Comparison of ENCODE assay signal across 8 cellular contexts in the genomic region with DNA sequence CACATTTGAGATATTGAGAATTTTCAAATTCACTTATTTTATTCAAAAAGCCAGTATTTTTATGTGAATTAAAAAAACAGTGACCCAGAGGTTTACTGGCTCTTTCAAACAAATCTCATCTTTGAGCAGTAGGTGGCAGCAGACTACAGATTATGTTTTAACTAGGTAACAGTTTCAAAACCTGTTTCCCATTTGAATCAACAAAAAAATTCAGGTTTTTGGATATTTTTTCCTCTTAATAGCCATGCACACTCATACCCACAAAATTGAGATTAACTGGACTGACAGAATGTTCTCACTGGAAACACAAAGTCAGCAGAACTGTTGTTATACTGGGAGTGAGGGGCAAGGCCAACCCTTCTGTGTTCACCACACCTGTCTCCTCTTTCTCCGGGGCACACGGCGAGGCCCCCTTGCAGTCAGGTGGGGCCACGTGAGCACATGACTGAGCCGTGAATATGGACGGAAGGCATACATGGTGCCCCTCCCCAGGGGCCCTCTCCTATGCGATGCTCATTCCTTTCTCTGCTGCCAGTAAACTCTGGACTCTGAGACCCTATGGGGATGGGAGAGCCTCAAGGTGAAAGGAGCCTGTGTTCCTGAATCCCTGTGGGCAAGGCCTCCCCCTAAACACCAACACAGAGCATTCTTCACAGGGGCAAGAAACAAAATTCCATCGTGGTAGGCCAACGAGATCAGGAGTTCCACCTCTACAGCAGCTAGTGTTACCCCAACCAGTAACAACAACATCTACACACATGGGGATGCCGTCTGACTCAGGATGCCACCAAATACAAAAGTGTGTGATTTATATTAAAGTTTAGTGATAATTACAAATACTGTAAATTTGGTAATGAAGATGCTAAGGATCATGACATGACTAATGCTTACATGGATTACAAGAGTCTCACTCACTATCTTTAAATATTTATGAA.
A peak's percentile ranks its signal among the peaks of the same experiment; 100 is the strongest.
DNase-seq lines count a peak whose midpoint lies in the region; ATAC-seq and TF ChIP-seq lines count a peak whose summit lies in the region.

No MANE protein-coding gene starts in this region.

- H3K4me1 ChIP-seq in Karpas-422 (ENCODE audit: low read length) (peaks cover 9% of the 10 kb centered on the region), testis (peaks cover 6% of the 10 kb centered on the region)

- no peak for TF ChIP-seq POLR2A in testis (IDR thresholded peaks at IDR 0.05)

- no peaks in the 10 kb centered on the region for H3K9me2 ChIP-seq in Karpas-422 (replicated peaks; ENCODE audit: insufficient read depth, low read length)

- H3K36me3 ChIP-seq in Karpas-422 (ENCODE audit: insufficient read depth, low read length) = no peaks in the 10 kb centered on the region; the same call in 1 of the 2 replicates
- H3K36me3 ChIP-seq in testis (ENCODE audit: low read depth, missing control alignments) = no peaks in the 10 kb centered on the region

- H3K4me2 ChIP-seq in Karpas-422 (ENCODE audit: low read depth, low read length, poor library complexity, severe bottlenecking) = no peak overlapping the region

- no peak overlapping the region for H3K27ac ChIP-seq in Karpas-422 (ENCODE audit: low read length)
- H3K27ac ChIP-seq in testis = no peak overlapping the region

- intact Hi-C loops in testis (cut with DNase I; ENCODE audit: low total_unique reads) = loop anchor here (10.0 kb wide), 1 partner anchor 312 kb away; a partner anchor contains a TSS

- no peak overlapping the region for H3K4me3 ChIP-seq in Karpas-422 (ENCODE audit: low read length)
- no peak overlapping the region for H3K4me3 ChIP-seq in cardiac fibroblast (replicated peaks in 1 of 2; ENCODE audit: low read depth in 2 of 2, low read length in 2 of 2)
- no peak overlapping the region for H3K4me3 ChIP-seq in testis

- H3K27me3 ChIP-seq in Karpas-422 (ENCODE audit: low read length) = no peaks in the 10 kb centered on the region
- H3K27me3 ChIP-seq in testis = no peaks in the 10 kb centered on the region

- peak; percentile 64 for TF ChIP-seq CTCF in cardiac fibroblast (IDR thresholded peaks at IDR 0.05; ENCODE audit: low read depth, low read length)
- peak; percentile 64 to 83 (median 67) for TF ChIP-seq CTCF in testis (IDR thresholded peaks at IDR 0.05)

- whole genome bisulfite sequencing in testis, 2 donors = 57 to 68% methylated on average over 9 to 10 of the region's 10 CpGs

- H3K9me3 ChIP-seq in Karpas-422 (ENCODE audit: low read length) = no peaks in the 10 kb centered on the region
- H3K9me3 ChIP-seq in testis = no peaks in the 10 kb centered on the region

- H3K79me2 ChIP-seq in Karpas-422 (ENCODE audit: low read length) = no peaks in the 10 kb centered on the region

- no peak overlapping the region for H2AFZ ChIP-seq in Karpas-422 (ENCODE audit: low read length)

- ATAC-seq in HG03139 (IDR thresholded peaks at IDR 0.05; ENCODE audit: unreplicated experiment) = no peak

- peak; percentile 68 for DNase-seq in stimulated activated CD4-positive, alpha-beta T cell treated with anti-CD3 and anti-CD28 coated beads, Interleukin-4, amount 100 ng/mL, for 24 hours
- no peak for DNase-seq in stimulated activated CD4-positive, alpha-beta T cell treated with anti-CD3 and anti-CD28 coated beads, Interleukin-1b, Interleukin-23, amount 100 ng/mL, for 48 hours
- DNase-seq in Karpas-422 (peak; percentile 91), RPMI8226 (peak; percentile 79), cardiac fibroblast (ENCODE audit: low read depth in 2 of 2) (peak; percentile 79 to 83), kidney tubule cell (ENCODE audit: low spot score) (peak; percentile 70), testis (peak; percentile 62)

- no peak overlapping the region for H3K9ac ChIP-seq in Karpas-422 (ENCODE audit: low read length)

- no peaks in the 10 kb centered on the region for H4K20me1 ChIP-seq in Karpas-422 (ENCODE audit: insufficient read depth, low read depth, low read length)
